In the genomic region with DNA sequence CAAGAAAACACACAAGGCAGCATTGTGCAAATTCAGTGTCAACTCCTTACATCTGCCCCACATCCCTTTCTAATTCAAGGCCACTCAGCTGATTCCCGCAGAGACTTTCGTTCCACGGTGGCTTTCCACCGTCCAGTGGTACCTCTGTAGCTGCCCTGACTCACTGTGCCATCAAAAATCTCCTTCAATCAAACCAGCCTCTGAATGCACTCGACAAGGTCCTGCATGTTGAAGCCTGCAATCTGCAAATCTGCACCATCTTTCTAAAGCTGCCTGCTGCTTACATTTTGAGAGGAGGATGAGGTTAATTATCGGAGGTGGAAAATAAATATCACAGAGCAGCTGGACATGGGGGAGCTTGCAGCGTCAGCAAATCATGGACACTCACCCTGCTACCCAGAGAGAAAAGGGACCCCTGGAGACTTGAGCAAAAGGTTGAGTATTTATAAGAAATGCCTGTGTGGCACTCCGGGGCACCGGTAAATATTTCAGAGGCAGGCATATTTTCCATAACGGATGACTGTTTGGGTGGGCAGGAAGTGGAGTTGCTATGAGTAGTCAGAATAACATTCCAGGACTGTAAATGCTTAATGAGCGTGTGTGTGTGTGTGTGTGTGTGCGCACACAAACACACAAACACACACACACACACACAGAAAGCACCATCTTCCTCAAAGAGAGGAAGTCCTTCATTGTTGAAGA, we compare ENCODE assay signal across 10 cellular contexts.
A peak's percentile ranks its signal among the peaks of the same experiment; 100 is the strongest.
DNase-seq lines count a peak whose midpoint lies in the region; ATAC-seq and TF ChIP-seq lines count a peak whose summit lies in the region.
"Had no signal": no experiment of that assay in that cellular context is flagged by ENCODE, and none has a peak within 500 bp of the region (broad histone marks: within the 10 kb centered on the region; RNA-seq: fewer than 3 reads in every experiment).

No MANE protein-coding gene starts in this region.

- no peak overlapping the region for H3K9ac ChIP-seq in PC-3 (ENCODE audit: low read length)

- no peak overlapping the region for H3K27ac Mint-ChIP-seq in naive thymus-derived CD4-positive, alpha-beta T cell

- H3K4me1 Mint-ChIP-seq in naive thymus-derived CD4-positive, alpha-beta T cell, result no peaks in the 10 kb centered on the region

- H3K4me2 ChIP-seq in PC-3 (ENCODE audit: low read length), result peak overlapping the region; percentile 26; the same call in 1 of the 2 replicates

- no peak overlapping the region for H3K4me3 ChIP-seq in PC-3 (ENCODE audit: low read length)
- H3K4me3 ChIP-seq in naive thymus-derived CD4-positive, alpha-beta T cell (ENCODE audit: low read length), result no peak overlapping the region

- no peaks in the 10 kb centered on the region for H3K36me3 ChIP-seq in PC-3 (ENCODE audit: low read depth, low read length)
- H3K36me3 ChIP-seq in naive thymus-derived CD4-positive, alpha-beta T cell (ENCODE audit: control insufficient read depth in 2 of 3, insufficient read depth in 3 of 3, low read length in 3 of 3), result no peaks in the 10 kb centered on the region

- no peak overlapping the region for H3K4me3 Mint-ChIP-seq in naive thymus-derived CD4-positive, alpha-beta T cell

- no peaks in the 10 kb centered on the region for H3K36me3 Mint-ChIP-seq in naive thymus-derived CD4-positive, alpha-beta T cell

- POLR2A ChIA-PET in PC-3 (lab: Charles Lee; ENCODE audit: unreplicated experiment), result no interaction called here
- POLR2A ChIA-PET in naive thymus-derived CD4-positive, alpha-beta T cell (lab: Charles Lee), result no interaction called here

- H3K9me2 ChIP-seq in PC-3 (replicated peaks; ENCODE audit: low read length), result no peaks in the 10 kb centered on the region

- peaks cover 0 to 22% (median 6%) of the 10 kb centered on the region in 11 donors for H3K9me3 Mint-ChIP-seq in naive thymus-derived CD4-positive, alpha-beta T cell

- H3K27me3 Mint-ChIP-seq in naive thymus-derived CD4-positive, alpha-beta T cell, result peaks cover 0 to 3% (median 0%) of the 10 kb centered on the region in 5 donors

- no peak overlapping the region for H2AFZ ChIP-seq in PC-3 (ENCODE audit: low read length)

- H4K20me1 ChIP-seq in PC-3 (ENCODE audit: low read length), result no peaks in the 10 kb centered on the region

- no peaks in the 10 kb centered on the region for H3K79me2 ChIP-seq in PC-3 (ENCODE audit: low read length)

- H3K27ac ChIP-seq in PC-3 (ENCODE audit: low read length), result no peak overlapping the region
- H3K27ac ChIP-seq in epithelial cell of prostate, result peak overlapping the region; percentile 73
- H3K27ac ChIP-seq in naive thymus-derived CD4-positive, alpha-beta T cell (ENCODE audit: low read depth, low read length), result no peak overlapping the region

- H3F3A ChIP-seq in PC-3 (ENCODE audit: low read length, unreplicated experiment), result no peaks in the 10 kb centered on the region

- DNase-seq in COLO829 (ENCODE audit: low spot score), result peak; percentile 40
- DNase-seq in PC-3, result peak; percentile 23
- no peak for DNase-seq in epithelial cell of prostate (ENCODE audit: low read depth, low spot score)
- no peak for DNase-seq in omental fat pad (ENCODE audit: low spot score)
- DNase-seq in NCI-H1694 treated with DMSO at 0.1 percent for 48 hours (lab: John Stamatoyannopoulos, UW), result no peak
- DNase-seq in naive thymus-derived CD4-positive, alpha-beta T cell, result no peak
- no peak for DNase-seq in middle frontal gyrus (ENCODE audit: extremely low spot score, low spot score)
- DNase-seq: DMS79, kidney had no signal

- H3K9me3 ChIP-seq in PC-3 (ENCODE audit: low read length), result no peaks in the 10 kb centered on the region
- no peaks in the 10 kb centered on the region for H3K9me3 ChIP-seq in naive thymus-derived CD4-positive, alpha-beta T cell (ENCODE audit: control insufficient read depth in 2 of 3, low read length in 3 of 3)

- no TSS peak for BruUV-seq in PC-3 (replicated peaks; lab: Mats Ljungman, UMichigan)

- ATAC-seq in PC-3 (no peak), omental fat pad (ENCODE audit: low FRiP score) (peak; percentile 70), GM19328 (IDR thresholded peaks at IDR 0.05; ENCODE audit: unreplicated experiment) (no peak)
- ATAC-seq in naive thymus-derived CD4-positive, alpha-beta T cell, result no peak

- TF ChIP-seq CTCF in PC-3 (conservative IDR thresholded peaks at IDR 0.05; ENCODE audit: low read depth, low read length), result no peak
- no peak for TF ChIP-seq CTCF in omental fat pad (IDR thresholded peaks at IDR 0.05)

- CTCF ChIA-PET in PC-3 (lab: Charles Lee), result no interaction called here
- CTCF ChIA-PET in naive thymus-derived CD4-positive, alpha-beta T cell (lab: Charles Lee), result no interaction called here

- H3K4me1 ChIP-seq in PC-3 (ENCODE audit: insufficient read depth, low read length), result no peaks in the 10 kb centered on the region
- no peaks in the 10 kb centered on the region for H3K4me1 ChIP-seq in naive thymus-derived CD4-positive, alpha-beta T cell (ENCODE audit: control insufficient read depth in 2 of 2, insufficient read depth in 2 of 2, low read length in 2 of 2)

- intact Hi-C loops in PC-3 (cut with micrococcal nuclease), result no loop called here
- intact Hi-C loops in naive thymus-derived CD4-positive, alpha-beta T cell (cut with micrococcal nuclease), result no loop called here

- H3K27me3 ChIP-seq in PC-3 (ENCODE audit: low read length), result no peaks in the 10 kb centered on the region
- no peaks in the 10 kb centered on the region for H3K27me3 ChIP-seq in naive thymus-derived CD4-positive, alpha-beta T cell (ENCODE audit: control insufficient read depth in 2 of 2, insufficient read depth in 2 of 2, low read length in 2 of 2)

Comparison
In these comparisons a context has a peak if more than half of its experiments do, and no peak if none do; other contexts are left out.
1. DNase-seq: peak in COLO829 (single experiment) and PC-3 (single experiment); none in epithelial cell of prostate (single experiment), omental fat pad (single experiment), NCI-H1694 treated with DMSO at 0.1 percent for 48 hours (single experiment), naive thymus-derived CD4-positive, alpha-beta T cell (0 of 9) and middle frontal gyrus (single experiment).